ENCODE assay signal across 19 cellular contexts in genomic region chr22:19868333-19868732, GRCh38. TPM values are rescaled to one million over a fixed set of nuclear protein-coding genes. Genes with fewer than 3 reads are reported as not detected.
A peak's percentile ranks its signal among the peaks of the same experiment; 100 is the strongest.
DNase-seq lines count a peak whose midpoint lies in the region; ATAC-seq, FAIRE-seq and TF ChIP-seq lines count a peak whose summit lies in the region.
"Had no signal": no experiment of that assay in that cellular context is flagged by ENCODE, and none has a peak within 500 bp of the region (broad histone marks: within the 10 kb centered on the region; RNA-seq: fewer than 3 reads in every experiment).

No MANE protein-coding gene starts in this region.

- H3K36me3 ChIP-seq in heart left ventricle (no peaks in the 10 kb centered on the region), aorta (ENCODE audit: control insufficient read depth in 1 of 2, insufficient read depth in 2 of 2, low read length in 1 of 2) (no peaks in the 10 kb centered on the region)
- H3K36me3 ChIP-seq: thoracic aorta had no signal

- H3K27me3 ChIP-seq in heart left ventricle (no peaks in the 10 kb centered on the region), foreskin keratinocyte (no peaks in the 10 kb centered on the region), aorta (ENCODE audit: control insufficient read depth in 1 of 2, insufficient read depth in 2 of 2, low read length in 1 of 2) (no peaks in the 10 kb centered on the region)
- H3K27me3 ChIP-seq: SJSA1 had no signal

- peak; percentile 12 for DNase-seq in left ventricle myocardium superior
- no peak for DNase-seq in heart left ventricle
- no peak for DNase-seq in RWPE1 (ENCODE audit: low spot score)
- DNase-seq in foreskin keratinocyte = no peak
- DNase-seq in aorta = peak; percentile 9 to 27
- no peak for DNase-seq in superior temporal gyrus (ENCODE audit: extremely low spot score)
- no peak for DNase-seq in HTR-8/SVneo (ENCODE audit: insufficient read length, low spot score)
- DNase-seq in 8988T = no peak
- DNase-seq: activated CD4-positive, alpha-beta T cell treated with anti-CD3 and anti-CD28 coated beads, Interleukin-2, amount 50 U/mL, for 4 hours; activated naive CD8-positive, alpha-beta T cell treated with anti-CD3 and anti-CD28 coated beads, Interleukin-2, amount 50 U/mL, for 24 hours; DMS79 treated with DMSO at 0.1 percent for 48 hours; erythroblast; Kasumi-1; OCI-M1; stimulated activated CD4-positive, alpha-beta T cell treated with anti-CD3 and anti-CD28 coated beads, Interleukin-12 subunit alpha, Interleukin-12 subunit beta, amount 100 ng/mL, for 4 hours had no signal

- no peak for TF ChIP-seq POLR2A in heart left ventricle (IDR thresholded peaks at IDR 0.05)

- POLR2A ChIA-PET in RWPE1 (lab: Yijun Ruan, JAX; ENCODE audit: low non-redundant PET) = no interaction called here

- H3K4me1 ChIP-seq in heart left ventricle = no peaks in the 10 kb centered on the region
- H3K4me1 ChIP-seq in foreskin keratinocyte = peaks cover 16% of the 10 kb centered on the region
- no peaks in the 10 kb centered on the region for H3K4me1 ChIP-seq in aorta (ENCODE audit: control insufficient read depth in 1 of 2, insufficient read depth in 2 of 2, low read length in 2 of 2)

- no peak for TF ChIP-seq CTCF in heart left ventricle (IDR thresholded peaks at IDR 0.05)
- TF ChIP-seq CTCF in RWPE1 (conservative IDR thresholded peaks at IDR 0.05; ENCODE audit: low read depth) = no peak
- peak; percentile 30 for TF ChIP-seq CTCF in foreskin keratinocyte (conservative IDR thresholded peaks at IDR 0.05)

- no peak overlapping the region for H3K4me3 ChIP-seq in heart left ventricle
- no peak overlapping the region for H3K4me3 ChIP-seq in aorta (ENCODE audit: low read length in 2 of 2)
- H3K4me3 ChIP-seq: SJSA1, thoracic aorta had no signal

- intact Hi-C loops in left ventricle myocardium superior (cut with micrococcal nuclease) = no loop called here
- intact Hi-C loops in heart left ventricle (cut with DNase I) = no loop called here
- intact Hi-C loops in aorta (cut with DNase I) = no loop called here

- no peak for ATAC-seq in left ventricle myocardium superior
- ATAC-seq in heart left ventricle = no peak
- no peak for ATAC-seq in foreskin keratinocyte
- no peak for ATAC-seq in aorta (ENCODE audit: low FRiP score)
- ATAC-seq: activated naive CD8-positive, alpha-beta T cell treated with anti-CD3 and anti-CD28 coated beads, Interleukin-2, amount 50 U/mL, for 24 hours; T-helper 17 cell had no signal

- no peaks in the 10 kb centered on the region for H3K9me3 ChIP-seq in heart left ventricle
- H3K9me3 ChIP-seq in aorta (ENCODE audit: control insufficient read depth, low read length) = no peaks in the 10 kb centered on the region
- H3K9me3 ChIP-seq: SJSA1, thoracic aorta had no signal

- CTCF ChIA-PET in RWPE1 (lab: Yijun Ruan, JAX) = no interaction called here

- no peak for FAIRE-seq in HTR-8/SVneo (lab: Jason Lieb, UNC)
- FAIRE-seq: frontal cortex had no signal

- WGBS in heart left ventricle, 4 donors = 87 to 97% (median 93%) methylated on average over 3 of the region's 3 CpGs
- 93 to 94% methylated on average over 3 of the region's 3 CpGs for WGBS in aorta, 2 donors

- H3K27ac ChIP-seq in heart left ventricle = no peak overlapping the region
- H3K27ac ChIP-seq in RWPE1 = peak overlapping the region; percentile 54
- H3K27ac ChIP-seq in foreskin keratinocyte = no peak overlapping the region
- H3K27ac ChIP-seq in aorta (ENCODE audit: low read depth in 1 of 2, low read length in 2 of 2) = no peak overlapping the region
- H3K27ac ChIP-seq: SJSA1, thoracic aorta had no signal

RNA-seq across cellular contexts. Expression of gene GNB1L, which starts 13.7 kb away (rescaled TPM):
- total RNA-seq in left ventricle myocardium superior (3.4 TPM), heart left ventricle (1 to 10 TPM; 1.9 to 3.7 (median 2.4) TPM), foreskin keratinocyte (8.2 and 12.2 TPM in 2 replicates), aorta (1 to 10 TPM; 4.7 to 5.0 TPM)
- polyA plus RNA-seq in heart left ventricle (1 to 10 TPM; 1.6 to 9.2 TPM), foreskin keratinocyte (14.8 and 16.4 TPM in 2 replicates), aorta (10 to 100 TPM in 1 of 2 donors, 1 to 10 TPM in 1; 4.3 to 12.6 TPM)

RNA-seq across cellular contexts. Expression of gene RTL10, which starts 13.7 kb away (rescaled TPM):
- total RNA-seq in left ventricle myocardium superior = 8.0 TPM
- 10 to 100 TPM in 3 of 9 donors, 1 to 10 TPM in 6; 5.1 to 11.6 (median 7.7) TPM for total RNA-seq in heart left ventricle
- 1 to 10 TPM; 4.6 to 4.9 TPM for polyA plus RNA-seq in heart left ventricle
- 21.9 and 24.7 TPM in 2 replicates for total RNA-seq in foreskin keratinocyte
- polyA plus RNA-seq in foreskin keratinocyte = 18.0 and 18.1 TPM in 2 replicates
- total RNA-seq in aorta = 10 to 100 TPM in 1 of 2 donors, 1 to 10 TPM in 1; 7.7 to 16.6 TPM
- polyA plus RNA-seq in aorta = 1 to 10 TPM; 5.5 to 8.0 TPM

Comparison
In these comparisons a context has a peak if more than half of its experiments do, and no peak if none do; other contexts are left out.
1. DNase-seq: peak in left ventricle myocardium superior (single experiment) and aorta (2 of 2); none in heart left ventricle (0 of 5), RWPE1 (single experiment), foreskin keratinocyte (0 of 2), superior temporal gyrus (single experiment), HTR-8/SVneo (single experiment) and 8988T (single experiment).